ENCODE assay signal across 18 cellular contexts in genomic region chr17:66915792-66916191, GRCh38. TPM values are rescaled to one million over a fixed set of nuclear protein-coding genes. Genes with fewer than 3 reads are reported as not detected.
DNase-seq lines count a peak whose midpoint lies in the region; FAIRE-seq and TF ChIP-seq lines count a peak whose summit lies in the region.
"Had no signal": no experiment of that assay in that cellular context is flagged by ENCODE, and none has a peak within 500 bp of the region (broad histone marks: within the 10 kb centered on the region; RNA-seq: fewer than 3 reads in every experiment).

No MANE protein-coding gene starts in this region.

- no peaks in the 10 kb centered on the region for H3K36me3 Mint-ChIP-seq in H9 (ENCODE audit: insufficient read depth in 1 of 3, low read depth in 3 of 3)
- H3K36me3 Mint-ChIP-seq: CD14-positive monocyte; CD4-positive, alpha-beta memory T cell had no signal

- TF ChIP-seq POLR2A in H1 (IDR thresholded peaks at IDR 0.05; ENCODE audit: control extremely low read depth in 1 of 2, low read depth in 2 of 2, low read length in 2 of 2) (no peak), spleen (IDR thresholded peaks at IDR 0.05) (no peak), H54 (IDR thresholded peaks at IDR 0.05; ENCODE audit: low read depth, low read length) (no peak)

- H3K27me3 ChIP-seq in H9 (ENCODE audit: insufficient read depth, low read length) (no peaks in the 10 kb centered on the region), H1 (replicated peaks in 1 of 4; ENCODE audit: control insufficient read depth in 3 of 4, extremely low read depth in 1 of 4, insufficient read depth in 3 of 4, low read length in 3 of 4) (no peaks in the 10 kb centered on the region), spleen (replicated peaks in 1 of 7) (peaks cover 0 to 36% (median 0%) of the 10 kb centered on the region in 7 donors)
- H3K27me3 ChIP-seq: BLaER1 had no signal

- peaks cover 4% of the 10 kb centered on the region; the same call in 1 of the 2 replicates for H3K27me3 Mint-ChIP-seq in H9 (ENCODE audit: low read depth)

- H3K9me3 Mint-ChIP-seq in H9: peaks cover 0 to 6% of the 10 kb centered on the region in 2 experiments; a peak in 2 of 5 replicates
- H3K9me3 Mint-ChIP-seq: HFFc6 had no signal

- H4K20me1 ChIP-seq in H9 (ENCODE audit: control insufficient read depth, insufficient read depth, insufficient read length) (no peaks in the 10 kb centered on the region), H1 (replicated peaks in 1 of 2; ENCODE audit: control insufficient read depth in 1 of 2, insufficient read depth in 2 of 2, low read length in 2 of 2) (peaks cover 0 to 2% of the 10 kb centered on the region in 2 experiments)
- H4K20me1 ChIP-seq: BLaER1 had no signal

- no peaks in the 10 kb centered on the region for H3K4me1 Mint-ChIP-seq in H9
- H3K4me1 Mint-ChIP-seq: CD14-positive monocyte had no signal

- H3K27ac ChIP-seq in H9 (ENCODE audit: insufficient read length, low read depth, low read length): no peak overlapping the region
- no peak overlapping the region for H3K27ac ChIP-seq in H1 (ENCODE audit: low read depth, low read length)
- no peak overlapping the region for H3K27ac ChIP-seq in spleen
- H3K27ac ChIP-seq: BLaER1 had no signal

- TF ChIP-seq CTCF in H9 (conservative IDR thresholded peaks at IDR 0.05): no peak
- TF ChIP-seq CTCF in H1 (IDR thresholded peaks at IDR 0.05; ENCODE audit: control extremely low read depth in 1 of 3, insufficient read depth in 1 of 3, low read depth in 1 of 3, low read length in 3 of 3): no peak
- no peak for TF ChIP-seq CTCF in spleen (IDR thresholded peaks at IDR 0.05 in 8 of 11, conservative IDR thresholded peaks at IDR 0.05 in 3 of 11)

- H3K79me1 ChIP-seq in H9 (ENCODE audit: insufficient read depth, low read depth, low read length, poor library complexity, severe bottlenecking): no peaks in the 10 kb centered on the region
- no peaks in the 10 kb centered on the region for H3K79me1 ChIP-seq in H1 (ENCODE audit: low read depth, low read length)

- no peaks in the 10 kb centered on the region for H3K36me3 ChIP-seq in H1 (ENCODE audit: control insufficient read depth in 2 of 4, insufficient read depth in 4 of 4, low read length in 3 of 4)
- no peaks in the 10 kb centered on the region for H3K36me3 ChIP-seq in spleen
- H3K36me3 ChIP-seq: BLaER1 had no signal

- peak overlapping the region in 2 of 3 experiments; percentile 0; a peak in 3 of 7 replicates for H3K27ac Mint-ChIP-seq in H9
- H3K27ac Mint-ChIP-seq: CD14-positive monocyte, HFFc6 had no signal

- H3K4me2 ChIP-seq in H9 (ENCODE audit: insufficient read depth, insufficient read length, low read length) (no peak overlapping the region), H1 (ENCODE audit: insufficient read depth in 1 of 2, low read depth in 2 of 2, low read length in 2 of 2) (no peak overlapping the region)
- H3K4me2 ChIP-seq: A549, BLaER1 had no signal

- no peaks in the 10 kb centered on the region for H3K9me3 ChIP-seq in H9 (ENCODE audit: control insufficient read depth, low read depth, low read length)
- H3K9me3 ChIP-seq in H1 (ENCODE audit: insufficient read depth in 2 of 2, low read depth in 1 of 2, low read length in 1 of 2): no peaks in the 10 kb centered on the region
- H3K9me3 ChIP-seq in spleen: peaks cover 0 to 9% (median 2%) of the 10 kb centered on the region in 8 donors

- H4K8ac ChIP-seq in H9 (replicated peaks; ENCODE audit: insufficient read length, low read depth, low read length) (no peak overlapping the region), H1 (ENCODE audit: extremely low read depth, insufficient read depth, low read length) (no peak overlapping the region; the same call in 1 of the 2 replicates)

- no peak overlapping the region for H3K14ac ChIP-seq in H9 (ENCODE audit: insufficient read depth, low read length)
- H3K14ac ChIP-seq in H1 (ENCODE audit: insufficient read length): no peak overlapping the region

- H3K23me2 ChIP-seq in H9 (ENCODE audit: insufficient read length, low read depth, low read length, poor library complexity, severe bottlenecking): no peaks in the 10 kb centered on the region
- no peaks in the 10 kb centered on the region; the same call in 1 of the 2 replicates for H3K23me2 ChIP-seq in H1 (ENCODE audit: low read depth, low read length)

- FAIRE-seq in HTR-8/SVneo (lab: Jason Lieb, UNC) (peak; percentile 93), H1 (lab: Jason Lieb, UNC) (no peak), H54 (lab: Jason Lieb, UNC) (no peak)
- FAIRE-seq: A549, K562 had no signal

- no peak overlapping the region for H3K4ac ChIP-seq in H9 (ENCODE audit: low read depth, low read length)
- H3K4ac ChIP-seq in H1 (replicated peaks; ENCODE audit: insufficient read length, low read depth, low read length): no peak overlapping the region

- WGBS in H9 (ENCODE audit: extremely low coverage, insufficient read length, low lambda C conversion rate): no CpG with 5 or more reads among the region's 11 CpGs
- WGBS in H1 (ENCODE audit: extremely low coverage in 1 of 2, insufficient coverage in 1 of 2, insufficient read length in 1 of 2, insufficient replicate concordance in 2 of 2, low coverage in 1 of 2, low lambda C conversion rate in 2 of 2, missing lambda C conversion rate in 1 of 2), 2 experiments: 91% methylated on average over 11 of the region's 11 CpGs; no CpG with 5 or more reads in 1 of the 2 experiments
- 90 to 93% (median 92%) methylated on average over 11 of the region's 11 CpGs for WGBS in spleen, 5 donors

- H3T11ph ChIP-seq in H9 (ENCODE audit: low read length): no peak overlapping the region

- CTCF ChIA-PET in H1 (lab: Charles Lee; ENCODE audit: partially characterized antibody): interaction anchor here (0.6 to 4.5 kb wide), 22 partner anchors 10 to 198 kb away, joined by 3 to 29 read pairs (median 4); no protein-coding TSS in a partner anchor

- no peak overlapping the region for H3K18ac ChIP-seq in H9 (ENCODE audit: insufficient read length, low read depth, low read length)
- no peak overlapping the region; the same call in 1 of the 2 replicates for H3K18ac ChIP-seq in H1 (ENCODE audit: extremely low read depth, low read length)

- no peak overlapping the region for H2BK5ac ChIP-seq in H9 (ENCODE audit: insufficient read length, low read length)
- peak overlapping the region; percentile 71; the same call in 1 of the 2 replicates for H2BK5ac ChIP-seq in H1 (ENCODE audit: low read depth, low read length)

- H2AFZ ChIP-seq in H9 (ENCODE audit: low read length) (no peak overlapping the region), H1 (ENCODE audit: low read length) (0 out of 2 replicates have a peak overlapping the region, but pooled peaks have one; percentile 15)

- POLR2A ChIA-PET in H1 (lab: Charles Lee; ENCODE audit: partially characterized antibody): no interaction called here

- no peak for TF ChIP-seq RAD21 in H1 (IDR thresholded peaks at IDR 0.05 in 1 of 2, conservative IDR thresholded peaks at IDR 0.05 in 1 of 2; ENCODE audit: low read depth in 2 of 2, low read length in 2 of 2)

- no peak overlapping the region for H3K4me3 Mint-ChIP-seq in H9
- H3K4me3 Mint-ChIP-seq: CD14-positive monocyte; CD4-positive, alpha-beta memory T cell; HFFc6 had no signal

- H4K91ac ChIP-seq in H9 (ENCODE audit: insufficient read length, low read depth, low read length) (no peak overlapping the region), H1 (replicated peaks; ENCODE audit: insufficient read length, low read length) (no peak overlapping the region)

- no peak overlapping the region for H2BK15ac ChIP-seq in H9 (ENCODE audit: low read depth, low read length)
- no peak overlapping the region for H2BK15ac ChIP-seq in H1 (ENCODE audit: low read length)

- H3K56ac ChIP-seq in H9 (ENCODE audit: insufficient read length, low read depth, low read length) (no peak overlapping the region), H1 (replicated peaks; ENCODE audit: insufficient read length, low read depth, low read length) (no peak overlapping the region)

- H3K4me3 ChIP-seq in H1 (ENCODE audit: extremely low read depth in 1 of 4, insufficient read depth in 2 of 4, low read depth in 3 of 4, low read length in 4 of 4) (no peak overlapping the region), spleen (no peak overlapping the region)
- H3K4me3 ChIP-seq: A549, BLaER1, K562 had no signal

- H2AK5ac ChIP-seq in H9 (ENCODE audit: insufficient read length, low read length): no peak overlapping the region
- peak overlapping the region; percentile 98 for H2AK5ac ChIP-seq in H1 (ENCODE audit: low read depth, low read length)

- no peak overlapping the region for H4K5ac ChIP-seq in H9 (ENCODE audit: insufficient read length, low read depth, low read length)
- H4K5ac ChIP-seq in H1 (ENCODE audit: insufficient read length, low read depth, low read length): no peak overlapping the region

- DNase-seq in H9 (no peak), HTR-8/SVneo (ENCODE audit: insufficient read length, low spot score) (no peak), H1 (ENCODE audit: low read depth in 1 of 2, low spot score in 2 of 2) (no peak), spleen (peak; percentile 33), NAMALWA (ENCODE audit: low spot score) (no peak), H54 (ENCODE audit: insufficient read length, low spot score) (no peak), T-helper 9 cell (no peak)
- DNase-seq: CD4-positive, alpha-beta memory T cell; DMS79 treated with DMSO at 0.1 percent for 48 hours; GF-D8; GOT3; HCEC 1CT; HFFc6; IMR-90 had no signal

- no peak for TF ChIP-seq EP300 in H1 (IDR thresholded peaks at IDR 0.05; ENCODE audit: borderline replicate concordance in 1 of 2, low read depth in 2 of 2, low read length in 2 of 2)

- no peak overlapping the region for H2BK12ac ChIP-seq in H9 (ENCODE audit: insufficient read length, low read depth, low read length)
- peak overlapping the region; percentile 39; the same call in 1 of the 2 replicates for H2BK12ac ChIP-seq in H1 (ENCODE audit: low read depth, low read length)

- H3K79me2 ChIP-seq in H9 (ENCODE audit: insufficient read depth, low read length): no peaks in the 10 kb centered on the region
- no peaks in the 10 kb centered on the region for H3K79me2 ChIP-seq in H1 (ENCODE audit: control insufficient read depth in 1 of 2, insufficient read depth in 2 of 2, low read length in 2 of 2)

- intact Hi-C loops in spleen (cut with DNase I; ENCODE audit: low total_unique reads): no loop called here

- H3K4me1 ChIP-seq in H9 (ENCODE audit: insufficient read depth, low read length): no peaks in the 10 kb centered on the region
- no peaks in the 10 kb centered on the region for H3K4me1 ChIP-seq in H1 (replicated peaks in 1 of 4; ENCODE audit: control insufficient read depth in 3 of 4, insufficient read depth in 4 of 4, low read length in 3 of 4)
- H3K4me1 ChIP-seq in spleen: no peaks in the 10 kb centered on the region
- H3K4me1 ChIP-seq: A549, BLaER1 had no signal

- H2BK120ac ChIP-seq in H9 (ENCODE audit: low read depth, low read length, poor library complexity, severe bottlenecking) (no peak overlapping the region), H1 (replicated peaks; ENCODE audit: low read depth, low read length) (no peak overlapping the region)

- H2BK20ac ChIP-seq in H9 (ENCODE audit: low read depth, low read length, poor library complexity, severe bottlenecking) (no peak overlapping the region), H1 (ENCODE audit: low read length) (peak overlapping the region; percentile 66; the same call in 1 of the 2 replicates)

- H3K23ac ChIP-seq in H9 (ENCODE audit: insufficient read length, low read depth, low read length) (no peak overlapping the region), H1 (ENCODE audit: insufficient read length) (no peak overlapping the region)

- H3K9ac ChIP-seq in H9 (ENCODE audit: extremely low read depth, insufficient read length, low read length): no peak overlapping the region
- no peak overlapping the region for H3K9ac ChIP-seq in H1 (replicated peaks in 1 of 4; ENCODE audit: extremely low read depth in 1 of 4, low read depth in 3 of 4, low read length in 3 of 4)
- H3K9ac ChIP-seq: BLaER1 had no signal

RNA-seq across cellular contexts. Expression of gene CACNG4, which starts 48.7 kb away (rescaled TPM):
- total RNA-seq in H9 (2021) (6.0 and 6.3 TPM in 2 replicates), spleen (not detected)
- total RNA-seq in H1 (2021; fragmentation: NEBNext Ultra II Directional; extraction: Animal tissue kit (Norgen Biotek cat#: 25700)): 5.6 and 5.9 TPM in 2 replicates
- polyA plus RNA-seq in H1 (2011; rRNA removed) (3.6 and 5.3 TPM in 2 replicates), spleen (not detected)
- polyA plus RNA-seq in H1 (2011; cell fraction: cytosol; rRNA removed): 2.7 TPM
- polyA plus RNA-seq in H1 (2011; cell fraction: nucleus; rRNA removed): 3.2 TPM
- polyA plus RNA-seq in H1 (2012, experiment 1 of 2): 2.5 to 4.2 TPM (median 3.9 TPM) in 4 replicates
- 4.1 TPM for polyA plus RNA-seq in H1 (2012, experiment 2 of 2)
- 3.8 TPM for polyA plus RNA-seq in H1 (2013, experiment 1 of 2)
- polyA plus RNA-seq in H1 (2013, experiment 2 of 2): 4.1 TPM
- 1.4 and 2.0 TPM in 2 replicates for polyA minus RNA-seq in H1 (2011; rRNA and poly(A)+ RNA removed)
- 2.6 TPM for polyA minus RNA-seq in H1 (2011; cell fraction: cytosol; rRNA and poly(A)+ RNA removed)
- polyA minus RNA-seq in H1 (2011; cell fraction: nucleus; rRNA and poly(A)+ RNA removed): 1.2 TPM
- total RNA-seq: CD4-positive, alpha-beta memory T cell; HFFc6 had no signal
- polyA plus RNA-seq: CD14-positive monocyte; CD4-positive, alpha-beta memory T cell; K562 had no signal
